Comparison of ENCODE assay signal across 28 cellular contexts in the genomic region with DNA sequence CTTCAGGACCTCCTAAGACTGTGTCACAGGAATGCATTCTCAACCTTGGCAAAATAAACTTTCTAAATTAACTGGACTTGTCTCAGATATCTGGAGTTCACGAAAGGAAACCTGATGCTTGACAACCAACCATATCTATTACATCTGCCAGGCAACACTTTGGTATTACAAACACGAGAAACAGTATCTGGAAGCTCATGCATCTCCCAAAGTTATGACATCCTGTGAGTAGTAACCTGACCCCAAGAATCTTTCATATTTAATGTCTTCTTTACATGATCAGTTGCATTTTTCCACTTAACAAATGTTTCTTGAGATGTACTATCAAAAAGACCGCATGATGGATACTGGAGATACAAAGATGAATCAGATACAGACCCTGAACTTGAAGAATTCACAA.
"Had no signal": no experiment of that assay in that cellular context is flagged by ENCODE, and none has a peak within 500 bp of the region (broad histone marks: within the 10 kb centered on the region; RNA-seq: fewer than 3 reads in every experiment).

No MANE protein-coding gene starts in this region.

- H3K4me1 ChIP-seq: heart right ventricle, lower lobe of right lung, neural progenitor cell, parathyroid adenoma, stomach, thyroid gland, vagina had no signal

- H3K9me3 ChIP-seq: heart right ventricle, lower lobe of right lung, stomach, thyroid gland, vagina had no signal

- DNase-seq: effector CD8-positive, alpha-beta T cell; endodermal cell; foreskin melanocyte; glutamatergic neuron; heart right ventricle; hippocampal formation; islet precursor cell; kidney glomerular epithelial cell; left colon; left ventricle myocardium superior; lower lobe of right lung; naive B cell; stimulated activated CD4-positive, alpha-beta T cell treated with anti-CD3 and anti-CD28 coated beads, Interleukin-12 subunit alpha, Interleukin-12 subunit beta, amount 100 ng/mL, for 4 hours; stimulated activated CD4-positive, alpha-beta T cell treated with anti-CD3 and anti-CD28 coated beads, Interleukin-1b, Interleukin-23, amount 100 ng/mL, for 48 hours; stimulated activated CD4-positive, alpha-beta T cell treated with anti-CD3 and anti-CD28 coated beads, Interleukin-4, amount 100 ng/mL, for 1 hour; stimulated activated CD8-positive, alpha-beta memory T cell treated with anti-CD3 and anti-CD28 coated beads, Interleukin-4, amount 100 ng/mL, for 48 hours; stimulated activated naive CD4-positive, alpha-beta T cell treated with Interleukin-2 at 50 U/mL for 16 hours; stomach; thyroid gland had no signal

- H3K9ac ChIP-seq: neural progenitor cell, parathyroid adenoma had no signal

- H3K36me3 ChIP-seq: heart right ventricle, lower lobe of right lung, neural progenitor cell, stomach, thyroid gland, vagina had no signal

- H3K4me1 Mint-ChIP-seq: naive B cell had no signal

- H3K4me3 ChIP-seq: heart right ventricle, lower lobe of right lung, neural progenitor cell, smooth muscle cell, stomach, thyroid gland, vagina had no signal

- H3K4me3 Mint-ChIP-seq: dendritic cell treated with granulocyte-macrophage colony-stimulating factor and Interleukin-4, amounts not matched to agents 40 ng/mL and 50 ng/mL, for 4 days; endodermal cell; naive B cell; nephron; neural progenitor cell had no signal

- H3K27me3 Mint-ChIP-seq: dendritic cell treated with granulocyte-macrophage colony-stimulating factor and Interleukin-4, amounts not matched to agents 40 ng/mL and 50 ng/mL, for 4 days; naive B cell; progenitor cell of endocrine pancreas had no signal

- H3K27ac Mint-ChIP-seq: dendritic cell treated with granulocyte-macrophage colony-stimulating factor and Interleukin-4, amounts not matched to agents 40 ng/mL and 50 ng/mL, for 4 days; endodermal cell; naive B cell; nephron; neural progenitor cell; progenitor cell of endocrine pancreas had no signal

- ATAC-seq: esophagus mucosa, heart right ventricle, left colon, left ventricle myocardium superior, lower lobe of right lung, sciatic nerve had no signal

- H3K9me3 Mint-ChIP-seq: endodermal cell, nephron, neural progenitor cell had no signal

- H3K36me3 Mint-ChIP-seq: naive B cell, neural progenitor cell had no signal

- H3K27me3 ChIP-seq: heart right ventricle, neural progenitor cell, stomach, thyroid gland, vagina had no signal
